19 cellular contexts compared by ENCODE assay signal in genomic region chr17:34780438-34780837, GRCh38.
"Had no signal": no experiment of that assay in that cellular context is flagged by ENCODE, and none has a peak within 500 bp of the region (broad histone marks: within the 10 kb centered on the region; RNA-seq: fewer than 3 reads in every experiment).

No MANE protein-coding gene starts in this region.

- DNase-seq: heart right ventricle; kidney glomerular epithelial cell; left cardiac atrium; left ventricle myocardium superior; lower lobe of right lung; mammary epithelial cell; mesendoderm; naive B cell; natural killer cell; nephron progenitor cell; ovary; retina; right cardiac atrium; spleen; stimulated activated CD4-positive, alpha-beta T cell treated with anti-CD3 and anti-CD28 coated beads, Interleukin-4, amount 100 ng/mL, for 24 hours; stimulated activated naive CD4-positive, alpha-beta T cell; tibial artery; trophoblast cell; uterus had no signal
